ENCODE assay signal across 8 cellular contexts in genomic region chr9:33023661-33024060, GRCh38. TPM values are rescaled to one million over a fixed set of nuclear protein-coding genes. Genes with fewer than 3 reads are reported as not detected.
A peak's percentile ranks its signal among the peaks of the same experiment; 100 is the strongest.
DNase-seq lines count a peak whose midpoint lies in the region; ATAC-seq and TF ChIP-seq lines count a peak whose summit lies in the region.

No MANE protein-coding gene starts in this region.

- H3K27me3 ChIP-seq in CD8-positive, alpha-beta memory T cell (ENCODE audit: insufficient read depth, low read length, poor library complexity, severe bottlenecking), result no peaks in the 10 kb centered on the region
- no peaks in the 10 kb centered on the region for H3K27me3 ChIP-seq in ovary

- intact Hi-C loops in OCI-LY7 (cut with micrococcal nuclease; ENCODE audit: unreplicated experiment) (loop anchor here (2.0 kb wide), 2 partner anchors 23 to 143 kb away; partner anchors contain the start of genes APTX and B4GALT1), ovary (cut with DNase I) (loop anchor here in 1 of 4 donors (2.0 to 10.0 kb wide), 2 partner anchors 23 to 469 kb away; partner anchors contain the start of genes APTX, SMIM27 and TOPORS), head of caudate nucleus (cut with DNase I) (loop anchor here (2.0 kb wide), 1 partner anchor 23 kb away; the partner anchor contains the start of gene APTX)

- H4K20me1 ChIP-seq in OCI-LY7 (ENCODE audit: insufficient read depth, low read length), result peaks cover 23% of the 10 kb centered on the region

- H3K9me3 Mint-ChIP-seq in CD8-positive, alpha-beta memory T cell, result no peaks in the 10 kb centered on the region

- H3K79me2 ChIP-seq in OCI-LY7 (ENCODE audit: insufficient read depth, low read depth, low read length), result peaks cover 75% of the 10 kb centered on the region

- H3K27me3 Mint-ChIP-seq in CD8-positive, alpha-beta memory T cell, result peaks cover 0 to 7% of the 10 kb centered on the region in 2 donors

- peaks cover 44% of the 10 kb centered on the region for H3K4me1 ChIP-seq in CD8-positive, alpha-beta memory T cell (ENCODE audit: insufficient read depth, low read length)
- peaks cover 52% of the 10 kb centered on the region for H3K4me1 ChIP-seq in OCI-LY7 (ENCODE audit: insufficient read depth, low read length, poor library complexity, severe bottlenecking)
- peaks cover 5% of the 10 kb centered on the region for H3K4me1 ChIP-seq in ovary (ENCODE audit: insufficient read depth)

- no peaks in the 10 kb centered on the region for H3K9me3 ChIP-seq in CD8-positive, alpha-beta memory T cell (ENCODE audit: low read length)
- no peaks in the 10 kb centered on the region for H3K9me3 ChIP-seq in OCI-LY7 (ENCODE audit: low read length)
- H3K9me3 ChIP-seq in ovary, result no peaks in the 10 kb centered on the region

- H3K4me3 ChIP-seq in CD8-positive, alpha-beta memory T cell (ENCODE audit: low read length), result no peak overlapping the region
- H3K4me3 ChIP-seq in OCI-LY7 (ENCODE audit: low read depth, low read length, poor library complexity, severe bottlenecking) (peak overlapping the region; percentile 100), ovary (no peak overlapping the region)

- TF ChIP-seq CTCF in OCI-LY7 (conservative IDR thresholded peaks at IDR 0.05; ENCODE audit: low read length), result no peak
- TF ChIP-seq CTCF in ovary (IDR thresholded peaks at IDR 0.05), result no peak

- peaks cover 16% of the 10 kb centered on the region for H3K36me3 ChIP-seq in CD8-positive, alpha-beta memory T cell (ENCODE audit: insufficient read depth, low read length)
- H3K36me3 ChIP-seq in OCI-LY7 (ENCODE audit: insufficient read depth, low read length), result peaks cover 58% of the 10 kb centered on the region
- no peaks in the 10 kb centered on the region for H3K36me3 ChIP-seq in ovary

- H3K4me1 Mint-ChIP-seq in CD8-positive, alpha-beta memory T cell, result peaks cover 54 to 70% (median 69%) of the 10 kb centered on the region in 3 donors

- 91 to 94% (median 93%) methylated on average over 4 of the region's 4 CpGs for WGBS in ovary, 3 donors

- H3K4me3 Mint-ChIP-seq in CD8-positive, alpha-beta memory T cell, result peak overlapping the region; percentile 93 to 99 (median 97)

- no peaks in the 10 kb centered on the region for H3K9me2 ChIP-seq in OCI-LY7 (ENCODE audit: insufficient read depth, low read length)

- peaks cover 4 to 45% (median 9%) of the 10 kb centered on the region in 3 donors for H3K36me3 Mint-ChIP-seq in CD8-positive, alpha-beta memory T cell

- TF ChIP-seq EP300 in ovary (IDR thresholded peaks at IDR 0.05), result no peak

- BruUV-seq in OCI-LY7 (replicated peaks; lab: Mats Ljungman, UMichigan), result TSS peak; percentile 55

- no peak for ATAC-seq in GM21576 (IDR thresholded peaks at IDR 0.05; ENCODE audit: unreplicated experiment)
- ATAC-seq in HG02970 (IDR thresholded peaks at IDR 0.05; ENCODE audit: low FRiP score, unreplicated experiment), result no peak
- no peak for ATAC-seq in HG03135 (IDR thresholded peaks at IDR 0.05; ENCODE audit: unreplicated experiment)

- CTCF ChIA-PET in CD8-positive, alpha-beta memory T cell (lab: Charles Lee), result interaction anchor here (1.8 kb wide), 1 partner anchor 11 kb away, joined by 5 read pairs; no protein-coding TSS in a partner anchor
- CTCF ChIA-PET in OCI-LY7 (lab: Charles Lee; ENCODE audit: unreplicated experiment), result interaction anchor here (0.9 kb wide), 1 partner anchor 145 kb away, joined by 3 read pairs; no protein-coding TSS in a partner anchor

- no peak overlapping the region for H2AFZ ChIP-seq in OCI-LY7 (ENCODE audit: low read length)

- no peak for TF ChIP-seq POLR2A in ovary (IDR thresholded peaks at IDR 0.05)

- peak overlapping the region; percentile 91 for H3K4me2 ChIP-seq in OCI-LY7 (ENCODE audit: low read length)

- peak overlapping the region in 7 of 8 donors; percentile 15 to 99 (median 96) for H3K27ac Mint-ChIP-seq in CD8-positive, alpha-beta memory T cell

- POLR2A ChIA-PET in CD8-positive, alpha-beta memory T cell (lab: Charles Lee), result no interaction called here
- POLR2A ChIA-PET in OCI-LY7 (lab: Charles Lee), result interaction anchor here (0.8 to 2.1 kb wide), 8 partner anchors 9 to 266 kb away, joined by 3 to 15 read pairs (median 3); partner anchors contain the start of genes APTX and NFX1

- peak overlapping the region; percentile 99 for H3K27ac ChIP-seq in CD8-positive, alpha-beta memory T cell (ENCODE audit: low read depth, low read length)
- peak overlapping the region; percentile 79 for H3K27ac ChIP-seq in OCI-LY7 (ENCODE audit: low read depth, low read length, poor library complexity, severe bottlenecking)
- peak overlapping the region; percentile 71 for H3K27ac ChIP-seq in epithelial cell of prostate
- H3K27ac ChIP-seq in ovary, result peak overlapping the region; percentile 99

- DNase-seq in CD8-positive, alpha-beta memory T cell, result no peak
- no peak for DNase-seq in OCI-LY7 (ENCODE audit: low spot score)
- no peak for DNase-seq in epithelial cell of prostate (ENCODE audit: low read depth, low spot score)
- DNase-seq in ovary, result no peak
- no peak for DNase-seq in head of caudate nucleus

RNA-seq across cellular contexts. Expression of gene DNAJA1, which starts 1.4 kb away (rescaled TPM):
- total RNA-seq in CD8-positive, alpha-beta memory T cell, result 100 to 1,000 TPM; 318 to 332 TPM
- polyA plus RNA-seq in CD8-positive, alpha-beta memory T cell, result 106 TPM
- 110 and 136 TPM in 2 replicates for total RNA-seq in OCI-LY7 (2014; rRNA removed; shearing (Covaris generic))
- total RNA-seq in OCI-LY7 (2022) (65.3 and 109 TPM in 2 replicates), ovary (100 to 1,000 TPM in 4 of 7 donors, 10 to 100 TPM in 3; 66.1 to 156 (median 112) TPM)
- 100 to 1,000 TPM in 1 of 2 donors, 10 to 100 TPM in 1; 62.6 to 159 TPM for polyA plus RNA-seq in ovary

RNA-seq across cellular contexts. Expression of gene APTX, which starts 22.2 kb away (rescaled TPM):
- total RNA-seq in CD8-positive, alpha-beta memory T cell, result 10 to 100 TPM; 54.2 to 60.1 TPM
- 22.1 TPM for polyA plus RNA-seq in CD8-positive, alpha-beta memory T cell
- total RNA-seq in OCI-LY7 (2014; rRNA removed; shearing (Covaris generic)), result 51.0 TPM in 2 replicates
- total RNA-seq in OCI-LY7 (2022) (48.3 and 52.2 TPM in 2 replicates), ovary (10 to 100 TPM; 14.9 to 31.0 (median 23.6) TPM)
- 10 to 100 TPM; 21.9 to 38.4 TPM for polyA plus RNA-seq in ovary

RNA-seq across cellular contexts. Expression of gene SMU1, which starts 52.8 kb away (rescaled TPM):
- 10 to 100 TPM; 27.5 to 27.6 TPM for total RNA-seq in CD8-positive, alpha-beta memory T cell
- polyA plus RNA-seq in CD8-positive, alpha-beta memory T cell, result 21.2 TPM
- 20.0 and 22.0 TPM in 2 replicates for total RNA-seq in OCI-LY7 (2014; rRNA removed; shearing (Covaris generic))
- 26.7 and 27.9 TPM in 2 replicates for total RNA-seq in OCI-LY7 (2022)
- total RNA-seq in ovary, result 10 to 100 TPM; 14.9 to 28.6 (median 25.6) TPM
- polyA plus RNA-seq in ovary, result 10 to 100 TPM; 12.2 to 22.3 TPM
